In the genomic region with DNA sequence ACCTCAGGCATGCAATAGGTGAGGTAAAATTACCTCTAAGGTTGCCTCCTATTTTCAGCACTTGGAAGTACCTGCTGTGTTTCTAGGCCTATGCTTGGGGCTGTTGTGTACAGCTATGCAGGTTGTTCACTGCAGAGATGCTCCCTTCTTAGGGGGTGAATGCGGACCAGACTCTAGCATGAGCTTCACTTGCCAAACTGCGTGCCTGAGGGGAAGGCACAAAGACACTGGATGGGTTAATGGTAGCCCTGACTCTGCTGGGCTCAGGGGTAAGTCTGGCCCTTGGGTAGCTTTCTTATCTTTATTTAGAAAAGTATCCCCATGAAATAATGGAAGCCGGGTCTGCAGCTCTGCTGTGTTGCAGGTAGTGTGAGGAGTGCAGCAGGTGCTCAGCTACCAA, we compare ENCODE assay signal across 19 cellular contexts. TPM values are rescaled to one million over a fixed set of nuclear protein-coding genes. Genes with fewer than 3 reads are reported as not detected.
DNase-seq lines count a peak whose midpoint lies in the region; ATAC-seq, FAIRE-seq and TF ChIP-seq lines count a peak whose summit lies in the region.
"Had no signal": no experiment of that assay in that cellular context is flagged by ENCODE, and none has a peak within 500 bp of the region (broad histone marks: within the 10 kb centered on the region; RNA-seq: fewer than 3 reads in every experiment).

No MANE protein-coding gene starts in this region.

- peak overlapping the region; percentile 5 for H3K27ac Mint-ChIP-seq in endodermal cell
- H3K27ac Mint-ChIP-seq in neural progenitor cell, result no peak overlapping the region
- no peak overlapping the region for H3K27ac Mint-ChIP-seq in T-cell
- H3K27ac Mint-ChIP-seq: CD8-positive, alpha-beta T cell; GM23338 had no signal

- H3K4me1 ChIP-seq in left ventricle myocardium inferior, result peaks cover 23% of the 10 kb centered on the region
- H3K4me1 ChIP-seq in endodermal cell (ENCODE audit: control insufficient read depth, insufficient read depth, low read length), result no peaks in the 10 kb centered on the region
- H3K4me1 ChIP-seq in neural progenitor cell, result peaks cover 29% of the 10 kb centered on the region

- H3K36me3 Mint-ChIP-seq in endodermal cell (ENCODE audit: low read depth) (peaks cover 39% of the 10 kb centered on the region), neural progenitor cell (no peaks in the 10 kb centered on the region), T-cell (no peaks in the 10 kb centered on the region)
- H3K36me3 Mint-ChIP-seq: CD8-positive, alpha-beta T cell had no signal

- H3K27me3 Mint-ChIP-seq in endodermal cell (ENCODE audit: insufficient read depth), result no peaks in the 10 kb centered on the region
- H3K27me3 Mint-ChIP-seq in neural progenitor cell (ENCODE audit: insufficient read depth, low read depth), result peaks cover 2% of the 10 kb centered on the region
- H3K27me3 Mint-ChIP-seq in T-cell, result peaks cover 2 to 9% of the 10 kb centered on the region in 2 donors

- H3K36me3 ChIP-seq in left ventricle myocardium inferior (no peaks in the 10 kb centered on the region), endodermal cell (ENCODE audit: control insufficient read depth, insufficient read depth, low read length) (no peaks in the 10 kb centered on the region), neural progenitor cell (no peaks in the 10 kb centered on the region), WERI-Rb-1 (no peaks in the 10 kb centered on the region)
- H3K36me3 ChIP-seq: BLaER1 had no signal

- H3K9me3 Mint-ChIP-seq in endodermal cell (peaks cover 33% of the 10 kb centered on the region), neural progenitor cell (peaks cover 4% of the 10 kb centered on the region), T-cell (peaks cover 5 to 14% (median 12%) of the 10 kb centered on the region in 3 donors)

- H3K27me3 ChIP-seq in left ventricle myocardium inferior (ENCODE audit: low read depth) (no peaks in the 10 kb centered on the region), endodermal cell (ENCODE audit: control insufficient read depth, insufficient read depth, low read length, poor library complexity, severe bottlenecking) (no peaks in the 10 kb centered on the region), neural progenitor cell (no peaks in the 10 kb centered on the region), WERI-Rb-1 (ENCODE audit: insufficient read depth, low read depth, severe bottlenecking) (no peaks in the 10 kb centered on the region)
- H3K27me3 ChIP-seq: BLaER1 had no signal

- H3K4me3 ChIP-seq in left ventricle myocardium inferior (no peak overlapping the region), endodermal cell (ENCODE audit: low read length) (no peak overlapping the region), neural progenitor cell (no peak overlapping the region), WERI-Rb-1 (ENCODE audit: low read depth, low read length) (no peak overlapping the region)
- H3K4me3 ChIP-seq: BLaER1, GM23338 had no signal

- POLR2A ChIA-PET in T-cell (lab: Charles Lee), result no interaction called here

- peaks cover 10% of the 10 kb centered on the region for H3K79me2 ChIP-seq in neural progenitor cell (ENCODE audit: low read depth)

- CTCF ChIA-PET in T-cell (lab: Charles Lee), result interaction anchor here in 1 of 2 donors (0.5 kb wide), 1 partner anchor 24 kb away, joined by 3 read pairs; no protein-coding TSS in a partner anchor

- H3K9ac ChIP-seq in endodermal cell (ENCODE audit: extremely low read depth, low read length, poor library complexity, severe bottlenecking), result no peak overlapping the region
- H3K9ac ChIP-seq in neural progenitor cell, result no peak overlapping the region
- H3K9ac ChIP-seq: BLaER1 had no signal

- H4K20me1 ChIP-seq in neural progenitor cell (ENCODE audit: low read depth), result no peaks in the 10 kb centered on the region
- H4K20me1 ChIP-seq: BLaER1 had no signal

- H3K4me1 Mint-ChIP-seq in endodermal cell (peaks cover 23% of the 10 kb centered on the region), neural progenitor cell (peaks cover 8% of the 10 kb centered on the region), T-cell (peaks cover 0 to 9% (median 0%) of the 10 kb centered on the region in 3 donors)

- H3K27ac ChIP-seq in left ventricle myocardium inferior (replicated peaks) (no peak overlapping the region), endodermal cell (ENCODE audit: low read depth, low read length) (no peak overlapping the region), neural progenitor cell (peak overlapping the region; percentile 53), WERI-Rb-1 (no peak overlapping the region)
- H3K27ac ChIP-seq: BLaER1 had no signal

- DNase-seq in cardiac septum (ENCODE audit: low spot score), result peak; percentile 22
- no peak for DNase-seq in left ventricle myocardium inferior
- DNase-seq in endodermal cell, result peak; percentile 14
- DNase-seq in neural progenitor cell (ENCODE audit: low spot score), result no peak
- DNase-seq in urothelium cell line (ENCODE audit: low spot score), result no peak
- no peak for DNase-seq in T-cell
- no peak for DNase-seq in NAMALWA (ENCODE audit: low spot score)
- no peak for DNase-seq in WERI-Rb-1
- DNase-seq: 8988T; Calu3; CD8-positive, alpha-beta T cell; DMS79; GDM1; H7; IMR-90 had no signal

- no peak overlapping the region for H2AFZ ChIP-seq in neural progenitor cell (replicated peaks)
- H2AFZ ChIP-seq: GM23338 had no signal

- H3K4me2 ChIP-seq in neural progenitor cell, result no peak overlapping the region
- H3K4me2 ChIP-seq: BLaER1 had no signal

- no peak overlapping the region for H3K4me3 Mint-ChIP-seq in endodermal cell
- H3K4me3 Mint-ChIP-seq in neural progenitor cell, result no peak overlapping the region
- H3K4me3 Mint-ChIP-seq in T-cell, result no peak overlapping the region
- H3K4me3 Mint-ChIP-seq: CD8-positive, alpha-beta T cell; GM23338 had no signal

- peaks cover 10% of the 10 kb centered on the region for H3K9me3 ChIP-seq in left ventricle myocardium inferior (replicated peaks)
- peaks cover 31% of the 10 kb centered on the region for H3K9me3 ChIP-seq in endodermal cell (ENCODE audit: control insufficient read depth, low read length)
- peaks cover 15% of the 10 kb centered on the region for H3K9me3 ChIP-seq in neural progenitor cell (ENCODE audit: low read depth)
- H3K9me3 ChIP-seq in WERI-Rb-1 (ENCODE audit: severe bottlenecking), result peaks cover 6% of the 10 kb centered on the region

- peaks cover 13% of the 10 kb centered on the region for H3F3A ChIP-seq in neural progenitor cell (ENCODE audit: low read depth)

- 98 to 100% methylated on average over 2 to 3 of the region's 3 CpGs for WGBS in endodermal cell (ENCODE audit: insufficient coverage in 1 of 2, insufficient read length in 1 of 2), 2 experiments

- FAIRE-seq in urothelium cell line (lab: Jason Lieb, UNC), result peak; percentile 65
- FAIRE-seq: HTR-8/SVneo had no signal

- ATAC-seq in T-cell (replicated peaks in 1 of 4), result no peak
- ATAC-seq: CD8-positive, alpha-beta T cell; GM23338 had no signal

- no peak for TF ChIP-seq CTCF in left ventricle myocardium inferior (IDR thresholded peaks at IDR 0.05; ENCODE audit: borderline replicate concordance)
- no peak for TF ChIP-seq CTCF in endodermal cell (conservative IDR thresholded peaks at IDR 0.05)
- TF ChIP-seq CTCF in neural progenitor cell (IDR thresholded peaks at IDR 0.05), result no peak
- TF ChIP-seq CTCF in WERI-Rb-1 (IDR thresholded peaks at IDR 0.05; ENCODE audit: low read depth, low read length), result no peak

- intact Hi-C loops in cardiac septum (cut with DNase I) (no loop called here), left ventricle myocardium inferior (cut with micrococcal nuclease) (no loop called here)

RNA-seq across cellular contexts. Expression of a gene that starts 35.7 kb away (rescaled TPM):
- total RNA-seq in cardiac septum (65.3 TPM), left ventricle myocardium inferior (43.4 TPM), endodermal cell (100 to 1,000 TPM in 1 of 2 donors, 10 to 100 TPM in 1; 61.5 to 155 TPM), neural progenitor cell (ENCODE audit: low replicate concordance) (29.0 and 30.8 TPM in 2 replicates), T-cell (1 to 10 TPM in 4 of 5 donors, under 1 TPM in 1; 0.70 to 3.8 (median 2.0) TPM)
- 13.3 TPM for polyA plus RNA-seq in endodermal cell (2013, experiment 1 of 2)
- 15.9 TPM for polyA plus RNA-seq in endodermal cell (2013, experiment 2 of 2)
- total RNA-seq: IMR-90 had no signal
- polyA plus RNA-seq: AG04450, IMR-90 had no signal

Comparison
In these comparisons a context has a peak if more than half of its experiments do, and no peak if none do; other contexts are left out.
1. DNase-seq: peak in cardiac septum (single experiment) and endodermal cell (single experiment); none in left ventricle myocardium inferior (single experiment), neural progenitor cell (single experiment), urothelium cell line (single experiment), T-cell (0 of 34), NAMALWA (single experiment) and WERI-Rb-1 (single experiment).